ENCODE assay signal across 12 cellular contexts in the genomic region with DNA sequence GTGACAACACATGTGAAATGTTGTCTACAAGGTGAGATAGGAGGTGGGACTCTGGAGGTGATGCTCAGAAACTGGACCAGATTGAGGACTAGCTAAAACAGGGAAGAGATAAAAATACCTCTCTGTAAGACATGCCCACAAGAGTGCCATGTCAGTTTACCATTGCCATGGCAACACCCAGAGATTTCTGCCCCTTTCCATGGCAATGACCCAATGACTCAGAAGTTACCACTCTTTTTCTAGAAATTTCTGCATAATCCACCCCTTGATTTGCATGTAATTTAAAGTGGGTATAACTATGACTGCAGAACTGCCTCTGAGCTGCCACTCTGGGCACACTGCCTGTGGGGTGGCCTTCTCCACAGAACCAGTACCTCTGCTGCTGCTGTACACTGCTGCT. TPM values are rescaled to one million over a fixed set of nuclear protein-coding genes. Genes with fewer than 3 reads are reported as not detected.
DNase-seq lines count a peak whose midpoint lies in the region; ATAC-seq and TF ChIP-seq lines count a peak whose summit lies in the region.
"Had no signal": no experiment of that assay in that cellular context is flagged by ENCODE, and none has a peak within 500 bp of the region (broad histone marks: within the 10 kb centered on the region; RNA-seq: fewer than 3 reads in every experiment).

No MANE protein-coding gene starts in this region.

- peaks cover 56% of the 10 kb centered on the region for H3K4me1 Mint-ChIP-seq in activated naive CD4-positive, alpha-beta T cell treated with anti-CD3 and anti-CD28 coated beads for 36 hours (ENCODE audit: low read depth)
- H3K4me1 Mint-ChIP-seq in activated naive CD8-positive, alpha-beta T cell treated with anti-CD3 and anti-CD28 coated beads for 36 hours, result peaks cover 49% of the 10 kb centered on the region

- no peaks in the 10 kb centered on the region for H3K79me2 ChIP-seq in PC-3 (ENCODE audit: low read length)
- H3K79me2 ChIP-seq: parathyroid adenoma had no signal

- H3K4me3 ChIP-seq in Peyer's patch, result no peak overlapping the region
- H3K4me3 ChIP-seq in PC-3 (ENCODE audit: low read length), result no peak overlapping the region
- H3K4me3 ChIP-seq: HAP-1 had no signal

- intact Hi-C loops in activated naive CD4-positive, alpha-beta T cell treated with anti-CD3 and anti-CD28 coated beads for 36 hours (cut with micrococcal nuclease), result no loop called here
- intact Hi-C loops in PC-3 (cut with micrococcal nuclease), result no loop called here

- H3K27me3 Mint-ChIP-seq in activated naive CD4-positive, alpha-beta T cell treated with anti-CD3 and anti-CD28 coated beads for 36 hours (ENCODE audit: low read depth), result no peaks in the 10 kb centered on the region
- H3K27me3 Mint-ChIP-seq in activated naive CD8-positive, alpha-beta T cell treated with anti-CD3 and anti-CD28 coated beads for 36 hours, result no peaks in the 10 kb centered on the region
- H3K27me3 Mint-ChIP-seq: dendritic cell treated with granulocyte-macrophage colony-stimulating factor and Interleukin-4, amounts not matched to agents 40 ng/mL and 50 ng/mL, for 4 days had no signal

- ATAC-seq in stimulated activated naive CD8-positive, alpha-beta T cell treated with anti-CD3 and anti-CD28 coated beads, Interleukin-15, Interleukin-2, amounts not matched to agents 100 U/mL and 50 U/mL, for 24 hours, result peak; percentile 47
- ATAC-seq in PC-3, result no peak
- ATAC-seq: SK-N-SH treated with all-trans-retinoic acid at 6 μM for 48 hours had no signal

- no peak overlapping the region for H3K9ac ChIP-seq in PC-3 (ENCODE audit: low read length)
- H3K9ac ChIP-seq: parathyroid adenoma had no signal

- peak; percentile 63 for DNase-seq in activated naive CD4-positive, alpha-beta T cell treated with anti-CD3 and anti-CD28 coated beads for 36 hours
- DNase-seq in activated naive CD4-positive, alpha-beta T cell treated with anti-CD3 and anti-CD28 coated beads, Interleukin-2, amount 50 U/mL, for 16 hours, result no peak
- DNase-seq in Peyer's patch (no peak), PC-3 (no peak), foreskin melanocyte (no peak), DMS79 treated with DMSO at 0.1 percent for 48 hours (lab: John Stamatoyannopoulos, UW) (no peak)
- DNase-seq in activated naive CD8-positive, alpha-beta T cell treated with anti-CD3 and anti-CD28 coated beads for 36 hours, result no peak
- no peak for DNase-seq in stimulated activated naive CD8-positive, alpha-beta T cell treated with anti-CD3 and anti-CD28 coated beads, Interleukin-15, Interleukin-2, amounts not matched to agents 100 U/mL and 50 U/mL, for 24 hours

- H3K36me3 ChIP-seq in Peyer's patch, result no peaks in the 10 kb centered on the region
- no peaks in the 10 kb centered on the region for H3K36me3 ChIP-seq in PC-3 (ENCODE audit: low read depth, low read length)
- H3K36me3 ChIP-seq: HAP-1 had no signal

- no peaks in the 10 kb centered on the region for H3K36me3 Mint-ChIP-seq in activated naive CD4-positive, alpha-beta T cell treated with anti-CD3 and anti-CD28 coated beads for 36 hours (ENCODE audit: low read depth)
- H3K36me3 Mint-ChIP-seq in activated naive CD8-positive, alpha-beta T cell treated with anti-CD3 and anti-CD28 coated beads for 36 hours, result peaks cover 14% of the 10 kb centered on the region

- H3K27ac ChIP-seq in Peyer's patch, result peak overlapping the region; percentile 27 to 85 (median 65)
- no peak overlapping the region for H3K27ac ChIP-seq in PC-3 (ENCODE audit: low read length)
- H3K27ac ChIP-seq: parathyroid adenoma had no signal

- no peaks in the 10 kb centered on the region for H3K9me2 ChIP-seq in PC-3 (replicated peaks; ENCODE audit: low read length)

- no peaks in the 10 kb centered on the region for H4K20me1 ChIP-seq in PC-3 (ENCODE audit: low read length)

- peaks cover 0 to 38% (median 12%) of the 10 kb centered on the region in 4 donors for H3K4me1 ChIP-seq in Peyer's patch
- peaks cover 22% of the 10 kb centered on the region for H3K4me1 ChIP-seq in PC-3 (ENCODE audit: insufficient read depth, low read length)
- H3K4me1 ChIP-seq: HAP-1, parathyroid adenoma had no signal

- no peaks in the 10 kb centered on the region for H3K9me3 Mint-ChIP-seq in activated naive CD4-positive, alpha-beta T cell treated with anti-CD3 and anti-CD28 coated beads for 36 hours
- H3K9me3 Mint-ChIP-seq in activated naive CD8-positive, alpha-beta T cell treated with anti-CD3 and anti-CD28 coated beads for 36 hours, result peaks cover 7% of the 10 kb centered on the region
- H3K9me3 Mint-ChIP-seq: dendritic cell treated with granulocyte-macrophage colony-stimulating factor and Interleukin-4, amounts not matched to agents 40 ng/mL and 50 ng/mL, for 4 days had no signal

- no peaks in the 10 kb centered on the region for H3F3A ChIP-seq in PC-3 (ENCODE audit: low read length, unreplicated experiment)

- peak overlapping the region; percentile 65 for H3K27ac Mint-ChIP-seq in activated naive CD4-positive, alpha-beta T cell treated with anti-CD3 and anti-CD28 coated beads for 36 hours
- H3K27ac Mint-ChIP-seq in activated naive CD8-positive, alpha-beta T cell treated with anti-CD3 and anti-CD28 coated beads for 36 hours, result peak overlapping the region; percentile 67
- H3K27ac Mint-ChIP-seq: dendritic cell treated with granulocyte-macrophage colony-stimulating factor and Interleukin-4, amounts not matched to agents 40 ng/mL and 50 ng/mL, for 4 days had no signal

- no peak for TF ChIP-seq CTCF in Peyer's patch (IDR thresholded peaks at IDR 0.05)
- TF ChIP-seq CTCF in PC-3 (conservative IDR thresholded peaks at IDR 0.05; ENCODE audit: low read depth, low read length), result no peak

- no peak overlapping the region for H3K4me3 Mint-ChIP-seq in activated naive CD4-positive, alpha-beta T cell treated with anti-CD3 and anti-CD28 coated beads for 36 hours
- H3K4me3 Mint-ChIP-seq in activated naive CD8-positive, alpha-beta T cell treated with anti-CD3 and anti-CD28 coated beads for 36 hours, result peak overlapping the region; percentile 10
- H3K4me3 Mint-ChIP-seq: dendritic cell treated with granulocyte-macrophage colony-stimulating factor and Interleukin-4, amounts not matched to agents 40 ng/mL and 50 ng/mL, for 4 days had no signal

- no peaks in the 10 kb centered on the region for H3K27me3 ChIP-seq in Peyer's patch
- H3K27me3 ChIP-seq in PC-3 (ENCODE audit: low read length), result no peaks in the 10 kb centered on the region

- no peak for TF ChIP-seq POLR2A in Peyer's patch (IDR thresholded peaks at IDR 0.05)

- no TSS peak for BruUV-seq in PC-3 (replicated peaks; lab: Mats Ljungman, UMichigan)

- no peak overlapping the region for H3K4me2 ChIP-seq in PC-3 (ENCODE audit: low read length)

- POLR2A ChIA-PET in PC-3 (lab: Charles Lee; ENCODE audit: unreplicated experiment), result no interaction called here

- no peaks in the 10 kb centered on the region for H3K9me3 ChIP-seq in Peyer's patch
- no peaks in the 10 kb centered on the region for H3K9me3 ChIP-seq in PC-3 (ENCODE audit: low read length)
- H3K9me3 ChIP-seq: HAP-1 had no signal

- CTCF ChIA-PET in activated naive CD4-positive, alpha-beta T cell treated with anti-CD3 and anti-CD28 coated beads for 36 hours (lab: Charles Lee), result interaction anchor here (1.3 to 3.2 kb wide), 3 partner anchors 10 to 23 kb away, joined by 5 to 23 read pairs (median 10); no protein-coding TSS in a partner anchor
- CTCF ChIA-PET in PC-3 (lab: Charles Lee), result no interaction called here

- H2AFZ ChIP-seq in PC-3 (ENCODE audit: low read length), result no peak overlapping the region
- H2AFZ ChIP-seq: parathyroid adenoma had no signal

RNA-seq across cellular contexts. Expression of gene CEMIP2, which starts 28.1 kb away (rescaled TPM):
- 10 to 100 TPM; 36.4 to 39.7 TPM for total RNA-seq in activated naive CD4-positive, alpha-beta T cell treated with anti-CD3 and anti-CD28 coated beads for 36 hours
- 100 to 1,000 TPM in 3 of 4 donors, 10 to 100 TPM in 1; 79.2 to 243 (median 215) TPM for total RNA-seq in Peyer's patch
- 10 to 100 TPM; 69.0 to 71.2 TPM for total RNA-seq in activated naive CD8-positive, alpha-beta T cell treated with anti-CD3 and anti-CD28 coated beads for 36 hours
- 10.1 and 16.0 TPM in 2 replicates for total RNA-seq in PC-3 (2014; rRNA removed)
